Comparison of ENCODE assay signal across 1 cellular context in genomic region chr17:7496470-7497227, GRCh38.
TF ChIP-seq lines count a peak whose summit lies in the region.

No MANE protein-coding gene starts in this region.

TF ChIP-seq in GM12878, 131 proteins besides CTCF, POLR2A, EP300 and RAD21:
- TF ChIP-seq ATF2 (IDR thresholded peaks at IDR 0.05; ENCODE audit: low read length) (no peak), POLR2AphosphoS5 (IDR thresholded peaks at IDR 0.05; ENCODE audit: low read length) (peak; percentile 83)
